In the genomic region with DNA sequence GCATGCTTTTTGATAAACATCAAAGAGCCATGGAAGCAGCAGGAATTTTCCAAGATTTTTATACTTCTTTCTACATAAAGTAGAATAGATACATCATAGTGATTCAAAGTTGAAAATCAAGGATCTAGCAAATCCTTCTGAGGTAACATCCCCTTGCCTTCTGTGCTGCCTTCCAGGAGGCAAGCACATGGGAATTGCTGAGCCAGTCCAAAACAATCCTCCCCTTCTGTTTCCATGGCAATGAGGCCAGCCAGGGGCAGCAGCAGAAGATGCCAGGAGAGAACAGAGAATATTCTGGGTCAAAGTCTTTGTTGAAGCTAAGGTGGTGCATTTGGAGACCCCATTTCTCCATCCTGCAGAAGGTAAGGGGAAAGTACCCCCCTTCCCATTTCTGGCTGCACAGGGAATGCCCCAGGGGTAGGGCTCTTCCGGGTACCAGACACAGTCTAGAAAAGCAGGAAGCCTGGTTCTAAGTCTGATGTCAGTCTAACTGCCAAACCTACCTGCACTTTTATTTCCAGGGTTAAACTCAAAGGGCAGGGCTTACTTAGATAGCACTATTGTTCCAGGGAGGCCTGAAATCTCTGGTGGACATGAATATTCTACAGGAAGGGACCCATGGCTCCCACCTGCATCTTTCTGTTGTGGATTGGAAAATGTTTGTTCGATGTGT, we compare ENCODE assay signal across 14 cellular contexts. TPM values are rescaled to one million over a fixed set of nuclear protein-coding genes. Genes with fewer than 3 reads are reported as not detected.
DNase-seq lines count a peak whose midpoint lies in the region; ATAC-seq lines count a peak whose summit lies in the region.
"Had no signal": no experiment of that assay in that cellular context is flagged by ENCODE, and none has a peak within 500 bp of the region (broad histone marks: within the 10 kb centered on the region; RNA-seq: fewer than 3 reads in every experiment).

No MANE protein-coding gene starts in this region.

- DNase-seq in EL, result peak; percentile 30
- DNase-seq in M059J (ENCODE audit: low read depth), result peak; percentile 51
- DNase-seq in cerebellum (ENCODE audit: low spot score), result peak; percentile 75
- peak; percentile 27 for DNase-seq in myocyte (ENCODE audit: low read depth)
- DNase-seq in stimulated activated CD4-positive, alpha-beta T cell treated with anti-CD3 and anti-CD28 coated beads, Interleukin-4, amount 100 ng/mL, for 24 hours, result no peak
- no peak for DNase-seq in activated effector memory CD4-positive, alpha-beta T cell treated with Interleukin-2 at 50 U/mL for 16 hours
- DNase-seq: activated CD4-positive, alpha-beta T cell treated with anti-CD3 and anti-CD28 coated beads for 4 hours; H9; NCI-H1105; SW 1271; testis had no signal

- ATAC-seq in HG03521 (IDR thresholded peaks at IDR 0.05; ENCODE audit: unreplicated experiment), result no peak
- no peak for ATAC-seq in HG03280 (IDR thresholded peaks at IDR 0.05; ENCODE audit: unreplicated experiment)

RNA-seq across cellular contexts. Expression of a gene that starts 22.1 kb away (rescaled TPM):
- 22.0 and 33.3 TPM in 2 replicates for total RNA-seq in M059J (2014; rRNA removed; shearing (Covaris generic))
- total RNA-seq in cerebellum, result 4.6 TPM
- 1.5 and 2.1 TPM in 2 replicates for total RNA-seq in myocyte
- polyA plus RNA-seq in myocyte (2012), result 2.1 TPM
- total RNA-seq: bronchial epithelial cell had no signal

RNA-seq across cellular contexts. Expression of a gene that starts 40.0 kb away (rescaled TPM):
- not detected in 2 replicates for total RNA-seq in M059J (2014; rRNA removed; shearing (Covaris generic))
- total RNA-seq in cerebellum (90.2 TPM), myocyte (1.5 and 3.8 TPM in 2 replicates)
- 3.2 TPM for polyA plus RNA-seq in myocyte (2012)
- total RNA-seq: bronchial epithelial cell had no signal

RNA-seq across cellular contexts. Expression of a gene that starts 43.8 kb away (rescaled TPM):
- 35.3 and 35.6 TPM in 2 replicates for total RNA-seq in M059J (2014; rRNA removed; shearing (Covaris generic))
- total RNA-seq in cerebellum (18.3 TPM), myocyte (31.3 and 36.6 TPM in 2 replicates)
- polyA plus RNA-seq in myocyte (2012), result 29.8 TPM

Comparison
In these comparisons a context has a peak if more than half of its experiments do, and no peak if none do; other contexts are left out.
1. DNase-seq: peak in EL (single experiment), M059J (single experiment), cerebellum (single experiment) and myocyte (single experiment); none in stimulated activated CD4-positive, alpha-beta T cell treated with anti-CD3 and anti-CD28 coated beads, Interleukin-4, amount 100 ng/mL, for 24 hours (single experiment) and activated effector memory CD4-positive, alpha-beta T cell treated with Interleukin-2 at 50 U/mL for 16 hours (single experiment).
2. RNA of a gene that starts 40.0 kb away (total RNA-seq): 90.2 TPM in cerebellum (single experiment); 1.5 to 3.8 TPM in myocyte and not detected in M059J; every median in the first group is over 10 times any median in the second.